5 cellular contexts compared by ENCODE assay signal in the genomic region with DNA sequence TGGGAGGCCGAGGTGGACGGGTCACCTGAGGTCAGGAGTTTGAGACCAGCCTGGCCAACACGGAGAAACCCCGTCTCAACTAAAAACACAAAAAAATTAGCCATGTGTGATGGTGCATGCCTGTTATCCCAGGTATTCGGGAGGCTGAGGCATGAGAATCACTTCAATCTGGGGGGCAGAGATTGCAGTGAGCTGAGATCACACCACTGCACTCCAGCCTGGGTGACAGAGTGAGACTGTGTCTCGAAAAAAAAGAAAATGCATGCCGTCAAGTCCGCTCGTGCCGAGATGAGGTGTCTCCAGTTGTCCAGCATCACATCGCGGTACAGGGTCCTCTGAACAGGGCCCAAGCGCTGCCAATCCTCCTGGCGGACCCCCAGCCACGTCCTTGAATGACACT.
DNase-seq lines count a peak whose midpoint lies in the region; ATAC-seq and TF ChIP-seq lines count a peak whose summit lies in the region.
"Not testable (repeated sequence)": the region's sequence is repeated elsewhere in the genome, so short reads cannot be mapped to it uniquely, and the experiment has no call there.

No MANE protein-coding gene starts in this region.

- not testable (repeated sequence) for H3K4me3 ChIP-seq in coronary artery

- peak; percentile 2 for ATAC-seq in stimulated activated effector memory CD8-positive, alpha-beta T cell treated with anti-CD3 and anti-CD28 coated beads, Interleukin-12 subunit alpha, Interleukin-12 subunit beta, amount 100 ng/mL, for 72 hours

- DNase-seq in HT-29 (ENCODE audit: low spot score) (peak; percentile 0), coronary artery (ENCODE audit: low spot score) (peak; percentile 19), islet precursor cell (peak; percentile 4), mesenteric fat pad (ENCODE audit: low spot score) (peak; percentile 49)
- DNase-seq in stimulated activated effector memory CD8-positive, alpha-beta T cell treated with anti-CD3 and anti-CD28 coated beads, Interleukin-12 subunit alpha, Interleukin-12 subunit beta, amount 100 ng/mL, for 72 hours (ENCODE audit: low spot score in 2 of 2): not testable (repeated sequence)

- not testable (repeated sequence) for H3K4me1 Mint-ChIP-seq in stimulated activated effector memory CD8-positive, alpha-beta T cell treated with anti-CD3 and anti-CD28 coated beads, Interleukin-12 subunit alpha, Interleukin-12 subunit beta, amount 100 ng/mL, for 72 hours

- H3K36me3 Mint-ChIP-seq in stimulated activated effector memory CD8-positive, alpha-beta T cell treated with anti-CD3 and anti-CD28 coated beads, Interleukin-12 subunit alpha, Interleukin-12 subunit beta, amount 100 ng/mL, for 72 hours: not testable (repeated sequence)

- H3K9me3 Mint-ChIP-seq in stimulated activated effector memory CD8-positive, alpha-beta T cell treated with anti-CD3 and anti-CD28 coated beads, Interleukin-12 subunit alpha, Interleukin-12 subunit beta, amount 100 ng/mL, for 72 hours: not testable (repeated sequence)

- H3K27ac ChIP-seq in coronary artery: not testable (repeated sequence)

- H3K4me3 Mint-ChIP-seq in stimulated activated effector memory CD8-positive, alpha-beta T cell treated with anti-CD3 and anti-CD28 coated beads, Interleukin-12 subunit alpha, Interleukin-12 subunit beta, amount 100 ng/mL, for 72 hours: not testable (repeated sequence)

- H3K27ac Mint-ChIP-seq in stimulated activated effector memory CD8-positive, alpha-beta T cell treated with anti-CD3 and anti-CD28 coated beads, Interleukin-12 subunit alpha, Interleukin-12 subunit beta, amount 100 ng/mL, for 72 hours: not testable (repeated sequence)

- TF ChIP-seq CTCF in coronary artery (IDR thresholded peaks at IDR 0.05): not testable (repeated sequence)
